In genomic region chr18:49499046-49499637, GRCh38 we compare ENCODE assay signal across 1 cellular context.
TF ChIP-seq lines count a peak whose summit lies in the region.

No MANE protein-coding gene starts in this region.

TF ChIP-seq in HepG2, 621 proteins besides CTCF, POLR2A, EP300 and RAD21:
- TF ChIP-seq NCOR1 (IDR thresholded peaks at IDR 0.05; ENCODE audit: borderline replicate concordance, low read length) (no peak), ZNF629 (CRISPR knock-in tag; conservative IDR thresholded peaks at IDR 0.05) (0 out of 2 replicates have a peak, but pooled peaks have one; percentile 17)
